ENCODE assay signal across 8 cellular contexts in genomic region chrX:37825225-37825842, GRCh38. TPM values are rescaled to one million over a fixed set of nuclear protein-coding genes. Genes with fewer than 3 reads are reported as not detected.
DNase-seq lines count a peak whose midpoint lies in the region; ATAC-seq, FAIRE-seq and TF ChIP-seq lines count a peak whose summit lies in the region.

No MANE protein-coding gene starts in this region.

- H3K9me3 ChIP-seq in SU-DHL-6 (ENCODE audit: insufficient read depth, low read length): no peaks in the 10 kb centered on the region
- H3K9me3 ChIP-seq in HepG2 (ENCODE audit: low read length): no peaks in the 10 kb centered on the region

- WGBS in HepG2 (ENCODE audit: low lambda C conversion rate): 0% methylated on average over 2 of the region's 3 CpGs

- no peak for TF ChIP-seq POLR2A in HepG2 (IDR thresholded peaks at IDR 0.05; ENCODE audit: insufficient read depth in 1 of 2, low read depth in 2 of 2, low read length in 2 of 2)

- H3K4me2 ChIP-seq in SU-DHL-6 (ENCODE audit: low read depth, low read length, poor library complexity, severe bottlenecking): peak overlapping the region; percentile 30
- H3K4me2 ChIP-seq in HepG2 (ENCODE audit: low read depth, low read length): no peak overlapping the region

- FAIRE-seq in HepG2 (lab: Jason Lieb, UNC): no peak

- H4K20me1 ChIP-seq in SU-DHL-6 (ENCODE audit: low read depth, low read length) (no peaks in the 10 kb centered on the region), HepG2 (ENCODE audit: insufficient read depth, low read length) (no peaks in the 10 kb centered on the region)

- CTCF ChIA-PET in HepG2 (lab: Yijun Ruan, JAX; ENCODE audit: low intra/inter-chr PET ratio, low total read pairs): interaction anchor here (1.4 kb wide), 1 partner anchor 80 kb away, joined by 4 read pairs; no protein-coding TSS in a partner anchor

- no peaks in the 10 kb centered on the region for H3K36me3 Mint-ChIP-seq in stimulated activated effector memory CD8-positive, alpha-beta T cell treated with anti-CD3 and anti-CD28 coated beads, Interleukin-12 subunit alpha, Interleukin-12 subunit beta, amount 100 ng/mL, for 72 hours

- no peaks in the 10 kb centered on the region for H3K79me2 ChIP-seq in SU-DHL-6 (ENCODE audit: insufficient read depth, low read length)
- no peaks in the 10 kb centered on the region for H3K79me2 ChIP-seq in HepG2 (ENCODE audit: insufficient read depth, low read length)

- TF ChIP-seq RAD21 in HepG2 (CRISPR knock-in tag; IDR thresholded peaks at IDR 0.05): 0 out of 2 replicates have a peak, but pooled peaks have one; percentile 14

- peak; percentile 95 for TF ChIP-seq CTCF in GM13977 (IDR thresholded peaks at IDR 0.05; ENCODE audit: extremely low read depth, insufficient read depth, missing control alignments)
- TF ChIP-seq CTCF in SU-DHL-6 (IDR thresholded peaks at IDR 0.05; ENCODE audit: insufficient read depth, low read length, poor library complexity, severe bottlenecking): peak; percentile 62
- peak; percentile 85 for TF ChIP-seq CTCF in brain microvascular endothelial cell (IDR thresholded peaks at IDR 0.05; ENCODE audit: low read depth, low read length, missing control alignments)
- peak; percentile 64 for TF ChIP-seq CTCF in HepG2 (CRISPR knock-in tag; IDR thresholded peaks at IDR 0.05)

- H3K9me2 ChIP-seq in SU-DHL-6 (replicated peaks; ENCODE audit: insufficient read depth, low read length): no peaks in the 10 kb centered on the region

- H3K27me3 ChIP-seq in SU-DHL-6 (ENCODE audit: low read length) (no peaks in the 10 kb centered on the region), brain microvascular endothelial cell (replicated peaks) (no peaks in the 10 kb centered on the region), HepG2 (ENCODE audit: control insufficient read depth in 1 of 2, insufficient read depth in 2 of 2, low read length in 2 of 2) (no peaks in the 10 kb centered on the region)

- H3K27ac ChIP-seq in SU-DHL-6 (ENCODE audit: low read depth, low read length) (peak overlapping the region; percentile 27; the same call in 1 of the 2 replicates), brain microvascular endothelial cell (no peak overlapping the region), HepG2 (ENCODE audit: extremely low read length, insufficient read depth, low read length) (no peak overlapping the region)

- in situ Hi-C loops in GM13977 (cut with MboI; ENCODE audit: low pct_unique_long_range_greater_than_20kb, low sequenced_read_pairs, unreplicated experiment) (loop anchor here (25.0 kb wide), 1 partner anchor 313 kb away; no protein-coding TSS in a partner anchor), brain microvascular endothelial cell (cut with HindIII; ENCODE audit: low pct_ligation_motif_present, low sequenced_read_pairs) (no loop called here), HepG2 (cut with HindIII; ENCODE audit: extremely low pct_ligation_motif_present, low pct_unique_long_range_greater_than_20kb) (no loop called here)

- H3K4me3 ChIP-seq in SU-DHL-6 (ENCODE audit: insufficient read depth, low read length, poor library complexity, severe bottlenecking) (no peak overlapping the region), brain microvascular endothelial cell (ENCODE audit: low read depth, low read length) (no peak overlapping the region), HepG2 (replicated peaks in 1 of 3; ENCODE audit: insufficient read depth in 1 of 3, low read depth in 2 of 3, low read length in 3 of 3) (no peak overlapping the region)

- no peak overlapping the region for H3K4me3 Mint-ChIP-seq in stimulated activated effector memory CD8-positive, alpha-beta T cell treated with anti-CD3 and anti-CD28 coated beads, Interleukin-12 subunit alpha, Interleukin-12 subunit beta, amount 100 ng/mL, for 72 hours

- ATAC-seq in HepG2: peak; percentile 39; the same call in 1 of the 3 replicates
- ATAC-seq in stimulated activated effector memory CD8-positive, alpha-beta T cell treated with anti-CD3 and anti-CD28 coated beads, Interleukin-12 subunit alpha, Interleukin-12 subunit beta, amount 100 ng/mL, for 72 hours: peak; percentile 52
- no peak for ATAC-seq in HG03039 (IDR thresholded peaks at IDR 0.05; ENCODE audit: unreplicated experiment)

- DNase-seq in Ammon's horn (ENCODE audit: low spot score) (peak; percentile 58), GM13977 (ENCODE audit: low spot score) (no peak), HK-2 (ENCODE audit: unreplicated experiment) (peak; percentile 13), brain microvascular endothelial cell (peak; percentile 35), HepG2 (ENCODE audit: low spot score) (peak; percentile 8)
- DNase-seq in stimulated activated effector memory CD8-positive, alpha-beta T cell treated with anti-CD3 and anti-CD28 coated beads, Interleukin-12 subunit alpha, Interleukin-12 subunit beta, amount 100 ng/mL, for 72 hours (ENCODE audit: low spot score in 2 of 2): peak; percentile 6 to 53

- 0 out of 2 replicates have a peak, but pooled peaks cover 3% of the 10 kb centered on the region for H3F3A ChIP-seq in SU-DHL-6 (ENCODE audit: insufficient read depth)

- intact Hi-C loops in HepG2 (cut with micrococcal nuclease; ENCODE audit: unreplicated experiment): loop anchor here (1.0 to 10.0 kb wide), 2 partner anchors 80 to 321 kb away; no protein-coding TSS in a partner anchor

- TF ChIP-seq EP300 in HepG2 (IDR thresholded peaks at IDR 0.05; ENCODE audit: low read depth in 2 of 2, low read length in 2 of 2) (no peak), HepG2 (CRISPR knock-in tag; IDR thresholded peaks at IDR 0.05; ENCODE audit: borderline replicate concordance) (no peak)

- no peak overlapping the region for H3K27ac Mint-ChIP-seq in stimulated activated effector memory CD8-positive, alpha-beta T cell treated with anti-CD3 and anti-CD28 coated beads, Interleukin-12 subunit alpha, Interleukin-12 subunit beta, amount 100 ng/mL, for 72 hours

- POLR2A ChIA-PET in HepG2 (lab: Yijun Ruan, JAX): no interaction called here

- no peaks in the 10 kb centered on the region for H3K9me3 Mint-ChIP-seq in stimulated activated effector memory CD8-positive, alpha-beta T cell treated with anti-CD3 and anti-CD28 coated beads, Interleukin-12 subunit alpha, Interleukin-12 subunit beta, amount 100 ng/mL, for 72 hours

- H3K4me1 ChIP-seq in HepG2 (ENCODE audit: insufficient read depth, low read length): no peaks in the 10 kb centered on the region; the same call in 1 of the 2 replicates

- H3K4me1 Mint-ChIP-seq in stimulated activated effector memory CD8-positive, alpha-beta T cell treated with anti-CD3 and anti-CD28 coated beads, Interleukin-12 subunit alpha, Interleukin-12 subunit beta, amount 100 ng/mL, for 72 hours: peaks cover 19% of the 10 kb centered on the region

- H3K36me3 ChIP-seq in SU-DHL-6 (ENCODE audit: low read length) (no peaks in the 10 kb centered on the region), brain microvascular endothelial cell (replicated peaks) (no peaks in the 10 kb centered on the region), HepG2 (replicated peaks in 1 of 2; ENCODE audit: control insufficient read depth in 1 of 2, insufficient read depth in 2 of 2, low read length in 2 of 2) (no peaks in the 10 kb centered on the region)

- no TSS peak for BruUV-seq in HepG2 (replicated peaks; lab: Mats Ljungman, UMichigan)

- H3K9ac ChIP-seq in SU-DHL-6 (ENCODE audit: low read length) (peak overlapping the region; percentile 29; the same call in 1 of the 2 replicates), HepG2 (ENCODE audit: insufficient read depth, low read depth, low read length) (no peak overlapping the region)

- H2AFZ ChIP-seq in SU-DHL-6 (ENCODE audit: low read depth, low read length, severe bottlenecking) (peak overlapping the region; percentile 15), HepG2 (ENCODE audit: low read length) (no peak overlapping the region)

RNA-seq across cellular contexts. Expression of gene DYNLT3, which starts 22.0 kb away (rescaled TPM):
- 6.1 and 9.5 TPM in 2 replicates for total RNA-seq in HepG2 (2016; rRNA removed; fragmentation: Illumina TruSeq; extraction: Trizol)
- 1.5 and 1.8 TPM in 2 replicates for total RNA-seq in HepG2 (2016; cell fraction: cytosol; rRNA removed; fragmentation: Illumina TruSeq; extraction: Trizol; ENCODE audit: low read depth)
- total RNA-seq in HepG2 (2016; cell fraction: insoluble cytoplasmic fraction; rRNA removed; fragmentation: Illumina TruSeq; extraction: Trizol): 6.1 and 10.9 TPM in 2 replicates
- total RNA-seq in HepG2 (2016; cell fraction: membrane; rRNA removed; fragmentation: Illumina TruSeq; extraction: Trizol): 4.0 and 4.4 TPM in 2 replicates
- total RNA-seq in HepG2 (2016; cell fraction: nucleus; rRNA removed; fragmentation: Illumina TruSeq; extraction: Trizol): 3.2 and 3.4 TPM in 2 replicates
- 5.4 TPM in 2 replicates for polyA plus RNA-seq in HepG2 (2011; rRNA removed)
- polyA plus RNA-seq in HepG2 (2011; cell fraction: cytosol; rRNA removed): 2.0 and 3.9 TPM in 2 replicates
- 0.90 and 2.0 TPM in 2 replicates for polyA plus RNA-seq in HepG2 (2011; cell fraction: nucleus; rRNA removed)
- 7.0 and 9.2 TPM in 2 replicates for polyA plus RNA-seq in HepG2 (2012)
- 1.6 and 2.3 TPM in 2 replicates for polyA plus RNA-seq in HepG2 (2016; cell fraction: cytosol; fragmentation: Illumina TruSeq; extraction: Trizol; ENCODE audit: low read depth)
- 14.0 and 14.5 TPM in 2 replicates for polyA plus RNA-seq in HepG2 (2016; cell fraction: insoluble cytoplasmic fraction; fragmentation: Illumina TruSeq; extraction: Trizol; ENCODE audit: low read depth)
- 4.6 TPM in 2 replicates for polyA plus RNA-seq in HepG2 (2016; cell fraction: membrane; fragmentation: Illumina TruSeq; extraction: Trizol; ENCODE audit: low read depth)
- 6.3 and 6.6 TPM in 2 replicates for polyA plus RNA-seq in HepG2 (2016; cell fraction: nucleus; fragmentation: Illumina TruSeq; extraction: Trizol; ENCODE audit: insufficient read depth, low read depth)
- 1.7 and 12.3 TPM in 2 replicates for polyA minus RNA-seq in HepG2 (2011; rRNA and poly(A)+ RNA removed; ENCODE audit: low replicate concordance)
- polyA minus RNA-seq in HepG2 (2011; cell fraction: cytosol; rRNA and poly(A)+ RNA removed): 2.4 and 3.0 TPM in 2 replicates
- polyA minus RNA-seq in HepG2 (2011; cell fraction: nucleus; rRNA and poly(A)+ RNA removed): 3.0 and 4.5 TPM in 2 replicates

RNA-seq across cellular contexts. Expression of gene CYBB, which starts 45.5 kb away (rescaled TPM):
- total RNA-seq in HepG2 (2016; rRNA removed; fragmentation: Illumina TruSeq; extraction: Trizol): not detected in 2 replicates
- total RNA-seq in HepG2 (2016; cell fraction: cytosol; rRNA removed; fragmentation: Illumina TruSeq; extraction: Trizol; ENCODE audit: low read depth): not detected in 2 replicates
- not detected in 2 replicates for total RNA-seq in HepG2 (2016; cell fraction: insoluble cytoplasmic fraction; rRNA removed; fragmentation: Illumina TruSeq; extraction: Trizol)
- not detected in 2 replicates for total RNA-seq in HepG2 (2016; cell fraction: membrane; rRNA removed; fragmentation: Illumina TruSeq; extraction: Trizol)
- total RNA-seq in HepG2 (2016; cell fraction: nucleus; rRNA removed; fragmentation: Illumina TruSeq; extraction: Trizol): not detected in 2 replicates
- not detected in 2 replicates for polyA plus RNA-seq in HepG2 (2011; rRNA removed)
- not detected in 2 replicates for polyA plus RNA-seq in HepG2 (2011; cell fraction: cytosol; rRNA removed)
- not detected in 2 replicates for polyA plus RNA-seq in HepG2 (2011; cell fraction: nucleus; rRNA removed)
- not detected in 2 replicates for polyA plus RNA-seq in HepG2 (2012)
- not detected in 2 replicates for polyA plus RNA-seq in HepG2 (2016; cell fraction: cytosol; fragmentation: Illumina TruSeq; extraction: Trizol; ENCODE audit: low read depth)
- not detected in 2 replicates for polyA plus RNA-seq in HepG2 (2016; cell fraction: insoluble cytoplasmic fraction; fragmentation: Illumina TruSeq; extraction: Trizol; ENCODE audit: low read depth)
- polyA plus RNA-seq in HepG2 (2016; cell fraction: membrane; fragmentation: Illumina TruSeq; extraction: Trizol; ENCODE audit: low read depth): not detected in 2 replicates
- not detected in 2 replicates for polyA plus RNA-seq in HepG2 (2016; cell fraction: nucleus; fragmentation: Illumina TruSeq; extraction: Trizol; ENCODE audit: insufficient read depth, low read depth)
- polyA minus RNA-seq in HepG2 (2011; rRNA and poly(A)+ RNA removed; ENCODE audit: low replicate concordance): 0.80 TPM in 1 of 2 replicates, not detected in the other
- polyA minus RNA-seq in HepG2 (2011; cell fraction: cytosol; rRNA and poly(A)+ RNA removed): not detected in 2 replicates
- polyA minus RNA-seq in HepG2 (2011; cell fraction: nucleus; rRNA and poly(A)+ RNA removed): not detected in 2 replicates
